In the genomic region with DNA sequence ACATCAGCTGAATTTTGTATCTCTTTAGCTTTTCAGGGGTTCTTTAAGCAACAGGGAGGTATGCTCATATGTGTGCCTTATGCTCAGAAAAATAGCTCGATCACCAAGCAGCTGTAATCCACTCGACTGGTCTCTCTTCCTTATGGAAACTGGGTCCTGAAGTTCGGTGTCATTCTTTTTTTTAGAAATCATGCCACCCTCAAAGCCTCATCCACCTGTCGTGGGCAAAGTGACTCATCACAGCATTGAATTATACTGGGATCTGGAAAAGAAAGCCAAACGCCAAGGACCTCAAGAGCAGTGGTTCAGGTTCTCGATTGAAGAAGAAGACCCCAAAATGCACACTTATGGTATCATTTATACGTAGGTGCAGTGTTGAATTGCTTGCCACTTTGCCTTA, we compare ENCODE assay signal across 24 cellular contexts.
"Had no signal": no experiment of that assay in that cellular context is flagged by ENCODE, and none has a peak within 500 bp of the region (broad histone marks: within the 10 kb centered on the region; RNA-seq: fewer than 3 reads in every experiment).

No MANE protein-coding gene starts in this region.

- H3K4me1 Mint-ChIP-seq: IgD-negative memory B cell had no signal

- H3K4me2 ChIP-seq: KMS-11 had no signal

- H3K9ac ChIP-seq: KMS-11 had no signal

- H3K4me3 ChIP-seq: K562, MG63, Peyer's patch, SJCRH30, SK-N-MC had no signal

- H3K4me3 Mint-ChIP-seq: IgD-negative memory B cell had no signal

- H3K27me3 ChIP-seq: MG63, Peyer's patch, SJCRH30 had no signal

- H3K27ac ChIP-seq: KMS-11, Peyer's patch, SJCRH30, SK-N-MC had no signal

- DNase-seq: Kasumi-1, MG63, NCI-H1092, NCI-H1105 treated with DMSO at 0.1 percent for 48 hours, NCI-H1417 treated with DMSO at 0.1 percent for 48 hours, NCI-H146, NCI-H1694 treated with DMSO at 0.1 percent for 48 hours, NCI-H1930, NCI-H2081, NCI-H2107, NCI-H2227 treated with DMSO at 0.1 percent for 48 hours, NCI-H524, NCI-H69, NCI-H774, PC-3, Peyer's patch, SHP77 treated with DMSO at 0.1 percent for 48 hours had no signal

- ATAC-seq: K562, PC-3, Right ventricle myocardium inferior had no signal

- H3K36me3 Mint-ChIP-seq: IgD-negative memory B cell had no signal

- H3K36me3 ChIP-seq: MG63, Peyer's patch, SJCRH30 had no signal

- FAIRE-seq: HTR-8/SVneo, K562 had no signal

- H3K27ac Mint-ChIP-seq: IgD-negative memory B cell had no signal

- H3K9me3 ChIP-seq: MG63, Peyer's patch had no signal

- H3K4me1 ChIP-seq: Peyer's patch had no signal
